24 cellular contexts compared by ENCODE assay signal in genomic region chr2:145741161-145741560, GRCh38.
"Had no signal": no experiment of that assay in that cellular context is flagged by ENCODE, and none has a peak within 500 bp of the region (broad histone marks: within the 10 kb centered on the region; RNA-seq: fewer than 3 reads in every experiment).

No MANE protein-coding gene starts in this region.

- FAIRE-seq: K562 had no signal

- ATAC-seq: activated T-helper 17 cell treated with anti-CD3 and anti-CD28 coated beads, Interleukin-2, amount 50 U/mL, for 72 hours; K562; T-helper 17 cell had no signal

- H3K4me3 ChIP-seq: adrenal gland, K562, PC-9 had no signal

- H3K4me1 Mint-ChIP-seq: T-helper 17 cell had no signal

- H3K9me3 ChIP-seq: adrenal gland had no signal

- DNase-seq: activated CD4-positive, alpha-beta memory T cell treated with anti-CD3 and anti-CD28 coated beads, Interleukin-2, amount 10 ng/mL, durations not matched to agents 7 days and 5 days; activated CD4-positive, alpha-beta T cell treated with anti-CD3 and anti-CD28 coated beads, Interleukin-2, amount 50 U/mL, for 1 hour; activated gamma-delta T cell; activated naive CD4-positive, alpha-beta T cell treated with anti-CD3 and anti-CD28 coated beads for 36 hours; activated T-cell treated with anti-CD3 and anti-CD28 coated beads for 4 hours; activated T-cell treated with anti-CD3 and anti-CD28 coated beads, Interleukin-2, amount 50 U/mL, for 48 hours; adrenal gland; anterior cingulate cortex; caudate nucleus; NCI-H1105; NCI-H1436; NCI-H1694 treated with DMSO at 0.1 percent for 48 hours; NCI-H2029 treated with DMSO at 0.1 percent for 48 hours; NCI-H510A treated with DMSO at 0.1 percent for 48 hours; NCI-H69; NK-92 treated with Interleukin-12 subunit alpha and Interleukin-12 subunit beta, amount 100 ng/mL, for 24 hours; PC-9; SHP77 treated with DMSO at 0.1 percent for 48 hours; T-helper 17 cell; T-helper 9 cell had no signal

- H3K36me3 Mint-ChIP-seq: activated naive CD8-positive, alpha-beta T cell had no signal

- H3K9me3 Mint-ChIP-seq: activated T-helper 17 cell treated with anti-CD3 and anti-CD28 coated beads, Interleukin-2, amount 50 U/mL, for 72 hours had no signal

- H3K27ac Mint-ChIP-seq: activated CD4-positive, alpha-beta memory T cell treated with anti-CD3 and anti-CD28 coated beads, Interleukin-2, amount 10 ng/mL, durations not matched to agents 7 days and 5 days; activated CD4-positive, alpha-beta T cell treated with anti-CD3 and anti-CD28 coated beads for 36 hours; activated naive CD4-positive, alpha-beta T cell treated with anti-CD3 and anti-CD28 coated beads for 36 hours; activated naive CD8-positive, alpha-beta T cell; activated T-helper 17 cell treated with anti-CD3 and anti-CD28 coated beads, Interleukin-2, amount 50 U/mL, for 72 hours; T-helper 17 cell had no signal

- H3K36me3 ChIP-seq: adrenal gland had no signal

- H3K27me3 Mint-ChIP-seq: activated CD4-positive, alpha-beta memory T cell treated with anti-CD3 and anti-CD28 coated beads, Interleukin-2, amount 10 ng/mL, durations not matched to agents 7 days and 5 days; activated naive CD8-positive, alpha-beta T cell; activated T-helper 17 cell treated with anti-CD3 and anti-CD28 coated beads, Interleukin-2, amount 50 U/mL, for 72 hours; T-helper 17 cell had no signal

- H3K4me3 Mint-ChIP-seq: activated CD4-positive, alpha-beta memory T cell treated with anti-CD3 and anti-CD28 coated beads, Interleukin-2, amount 10 ng/mL, durations not matched to agents 7 days and 5 days; activated CD4-positive, alpha-beta T cell treated with anti-CD3 and anti-CD28 coated beads for 36 hours; activated naive CD4-positive, alpha-beta T cell treated with anti-CD3 and anti-CD28 coated beads for 36 hours; activated naive CD8-positive, alpha-beta T cell; activated T-helper 17 cell treated with anti-CD3 and anti-CD28 coated beads, Interleukin-2, amount 50 U/mL, for 72 hours; T-helper 17 cell had no signal
